In the genomic region with DNA sequence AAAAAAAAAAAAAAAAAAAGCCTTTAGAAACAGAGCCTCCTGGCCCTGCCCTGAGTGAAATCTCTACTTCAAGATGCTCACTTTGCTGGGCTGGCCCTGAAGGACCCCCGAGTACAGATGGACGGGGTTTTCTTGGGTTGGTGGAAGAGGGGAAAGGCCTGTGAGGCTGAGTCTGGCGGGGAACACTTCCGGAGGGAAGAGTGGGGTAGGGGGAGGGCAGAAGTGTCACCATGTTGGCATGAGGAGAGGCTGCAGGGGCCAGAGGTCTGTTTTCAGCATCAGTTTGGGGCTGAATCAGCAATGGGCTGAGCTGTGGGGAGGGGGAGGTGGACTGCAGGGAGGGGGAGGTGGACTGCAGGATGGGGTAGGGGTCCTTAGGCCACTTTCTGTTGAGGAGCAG, we compare ENCODE assay signal across 31 cellular contexts. TPM values are rescaled to one million over a fixed set of nuclear protein-coding genes. Genes with fewer than 3 reads are reported as not detected.
"Had no signal": no experiment of that assay in that cellular context is flagged by ENCODE, and none has a peak within 500 bp of the region (broad histone marks: within the 10 kb centered on the region; RNA-seq: fewer than 3 reads in every experiment).

No MANE protein-coding gene starts in this region.

- H3K4me1 ChIP-seq: ascending aorta, breast epithelium had no signal

- H3K36me3 ChIP-seq: ascending aorta, brain microvascular endothelial cell, breast epithelium had no signal

- H3K27me3 ChIP-seq: ascending aorta, brain microvascular endothelial cell, breast epithelium had no signal

- H3K27ac ChIP-seq: ascending aorta, brain microvascular endothelial cell, breast epithelium, VCaP had no signal

- FAIRE-seq: TTC549 had no signal

- H3K4me3 ChIP-seq: ascending aorta, breast epithelium had no signal

- H3K9me3 ChIP-seq: ascending aorta, breast epithelium had no signal

- DNase-seq: activated B cell treated with CpG ODN at 0.5 μM for 24 hours; activated CD4-positive, alpha-beta memory T cell treated with anti-CD3 and anti-CD28 coated beads for 36 hours; activated CD4-positive, alpha-beta T cell treated with anti-CD3 and anti-CD28 coated beads for 4 hours; activated CD4-positive, alpha-beta T cell treated with anti-CD3 and anti-CD28 coated beads, Interleukin-2, amount 10 ng/mL, durations not matched to agents 24 days and 14 days; activated CD4-positive, alpha-beta T cell treated with anti-CD3 and anti-CD28 coated beads, Interleukin-2, amount 50 U/mL, for 1 hour; activated CD4-positive, alpha-beta T cell treated with anti-CD3 and anti-CD28 coated beads, Interleukin-2, amount 50 U/mL, for 4 hours; activated CD4-positive, CD25-positive, alpha-beta regulatory T cell treated with anti-CD3 and anti-CD28 coated beads, Interleukin-2, amount 50 U/mL, for 72 hours; activated CD8-positive, alpha-beta memory T cell treated with anti-CD3 and anti-CD28 coated beads, Interleukin-2, amount 50 U/mL, for 48 hours; activated CD8-positive, alpha-beta T cell treated with anti-CD3 and anti-CD28 coated beads for 36 hours; activated effector memory CD4-positive, alpha-beta T cell treated with Interleukin-2 at 50 U/mL for 16 hours; activated gamma-delta T cell; activated naive CD4-positive, alpha-beta T cell treated with anti-CD3 and anti-CD28 coated beads, Interleukin-2, amount 10 ng/mL, durations not matched to agents 7 days and 5 days; activated naive CD4-positive, alpha-beta T cell treated with Interleukin-2 at 50 U/mL for 16 hours; activated naive CD8-positive, alpha-beta T cell treated with anti-CD3 and anti-CD28 coated beads, Interleukin-2, amount 10 ng/mL, durations not matched to agents 7 days and 5 days; activated naive CD8-positive, alpha-beta T cell treated with anti-CD3 and anti-CD28 coated beads, Interleukin-2, amount 50 U/mL, for 24 hours; activated T-cell treated with anti-CD3 and anti-CD28 coated beads, Interleukin-2, amount 50 U/mL, for 24 hours; activated T-cell treated with anti-CD3 and anti-CD28 coated beads, Interleukin-2, amount 50 U/mL, for 48 hours; amygdala; anterior cingulate cortex; brain microvascular endothelial cell; central memory CD4-positive, alpha-beta T cell; T-helper 1 cell; T-helper 2 cell; T-helper 9 cell had no signal

- ATAC-seq: activated CD8-positive, alpha-beta T cell treated with anti-CD3 and anti-CD28 coated beads for 36 hours; activated naive CD8-positive, alpha-beta T cell treated with anti-CD3 and anti-CD28 coated beads, Interleukin-2, amount 50 U/mL, for 24 hours had no signal

RNA-seq across cellular contexts. Expression of gene RFLNA, which starts 15.3 kb away (rescaled TPM):
- total RNA-seq: activated B cell treated with CpG ODN at 0.5 μM for 24 hours; activated CD4-positive, alpha-beta memory T cell treated with anti-CD3 and anti-CD28 coated beads for 36 hours; activated CD4-positive, alpha-beta T cell treated with anti-CD3 and anti-CD28 coated beads, Interleukin-2, amount 10 ng/mL, durations not matched to agents 24 days and 14 days; activated CD8-positive, alpha-beta memory T cell treated with anti-CD3 and anti-CD28 coated beads for 36 hours; activated CD8-positive, alpha-beta T cell treated with anti-CD3 and anti-CD28 coated beads for 36 hours; activated naive CD8-positive, alpha-beta T cell treated with anti-CD3 and anti-CD28 coated beads, Interleukin-2, amount 10 ng/mL, durations not matched to agents 7 days and 5 days; activated T-helper 2 cell treated with anti-CD3 and anti-CD28 coated beads, Interferon-gamma antibody, Interleukin-2, Interleukin-4, amounts not matched to agents 10 μg/mL and 5 μg/mL and 100 μg/mL, durations not matched to agents 14 hours and 24 hours and 36 hours; ascending aorta; cardiac septum had no signal
